1 cellular context compared by ENCODE assay signal in genomic region chr1:41242645-41243171, GRCh38.
TF ChIP-seq lines count a peak whose summit lies in the region.

No MANE protein-coding gene starts in this region.

TF ChIP-seq in GM12878, 131 proteins besides CTCF, POLR2A, EP300 and RAD21 (continued from another document):
- TF ChIP-seq TAF1 (IDR thresholded peaks at IDR 0.05; ENCODE audit: borderline replicate concordance, low read depth, low read length), result 0 out of 2 replicates have a peak, but pooled peaks have one; percentile 22
- TF ChIP-seq, protein P1, sequence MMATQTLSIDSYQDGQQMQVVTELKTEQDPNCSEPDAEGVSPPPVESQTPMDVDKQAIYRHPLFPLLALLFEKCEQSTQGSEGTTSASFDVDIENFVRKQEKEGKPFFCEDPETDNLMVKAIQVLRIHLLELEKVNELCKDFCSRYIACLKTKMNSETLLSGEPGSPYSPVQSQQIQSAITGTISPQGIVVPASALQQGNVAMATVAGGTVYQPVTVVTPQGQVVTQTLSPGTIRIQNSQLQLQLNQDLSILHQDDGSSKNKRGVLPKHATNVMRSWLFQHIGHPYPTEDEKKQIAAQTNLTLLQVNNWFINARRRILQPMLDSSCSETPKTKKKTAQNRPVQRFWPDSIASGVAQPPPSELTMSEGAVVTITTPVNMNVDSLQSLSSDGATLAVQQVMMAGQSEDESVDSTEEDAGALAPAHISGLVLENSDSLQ (IDR thresholded peaks at IDR 0.05), result 0 out of 2 replicates have a peak, but pooled peaks have one; percentile 9
- peak; percentile 62; the same call in 1 of the 2 replicates for TF ChIP-seq LARP7 (IDR thresholded peaks at IDR 0.05)
- no peak for TF ChIP-seq HDAC6 (IDR thresholded peaks at IDR 0.05; ENCODE audit: unreplicated experiment)
- TF ChIP-seq RUNX3 (IDR thresholded peaks at IDR 0.05; ENCODE audit: low read length), result peak; percentile 12; the same call in 1 of the 2 replicates
- TF ChIP-seq SIX5 (IDR thresholded peaks at IDR 0.05; ENCODE audit: low read depth, low read length, severe bottlenecking), result no peak
- no peak for TF ChIP-seq KAT2A (conservative IDR thresholded peaks at IDR 0.05; ENCODE audit: control insufficient read depth, low read depth, low read length)
- TF ChIP-seq, protein P2, sequence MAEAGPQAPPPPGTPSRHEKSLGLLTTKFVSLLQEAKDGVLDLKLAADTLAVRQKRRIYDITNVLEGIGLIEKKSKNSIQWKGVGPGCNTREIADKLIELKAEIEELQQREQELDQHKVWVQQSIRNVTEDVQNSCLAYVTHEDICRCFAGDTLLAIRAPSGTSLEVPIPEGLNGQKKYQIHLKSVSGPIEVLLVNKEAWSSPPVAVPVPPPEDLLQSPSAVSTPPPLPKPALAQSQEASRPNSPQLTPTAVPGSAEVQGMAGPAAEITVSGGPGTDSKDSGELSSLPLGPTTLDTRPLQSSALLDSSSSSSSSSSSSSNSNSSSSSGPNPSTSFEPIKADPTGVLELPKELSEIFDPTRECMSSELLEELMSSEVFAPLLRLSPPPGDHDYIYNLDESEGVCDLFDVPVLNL (IDR thresholded peaks at IDR 0.05; ENCODE audit: low read depth, low read length), result no peak
- no peak for TF ChIP-seq BMI1 (IDR thresholded peaks at IDR 0.05; ENCODE audit: borderline replicate concordance)
- peak; percentile 95 for TF ChIP-seq NFXL1 (IDR thresholded peaks at IDR 0.05; ENCODE audit: borderline replicate concordance)
- 0 out of 2 replicates have a peak, but pooled peaks have one; percentile 69 for TF ChIP-seq GATAD2B (conservative IDR thresholded peaks at IDR 0.05; ENCODE audit: low read depth)
- TF ChIP-seq, protein P3, sequence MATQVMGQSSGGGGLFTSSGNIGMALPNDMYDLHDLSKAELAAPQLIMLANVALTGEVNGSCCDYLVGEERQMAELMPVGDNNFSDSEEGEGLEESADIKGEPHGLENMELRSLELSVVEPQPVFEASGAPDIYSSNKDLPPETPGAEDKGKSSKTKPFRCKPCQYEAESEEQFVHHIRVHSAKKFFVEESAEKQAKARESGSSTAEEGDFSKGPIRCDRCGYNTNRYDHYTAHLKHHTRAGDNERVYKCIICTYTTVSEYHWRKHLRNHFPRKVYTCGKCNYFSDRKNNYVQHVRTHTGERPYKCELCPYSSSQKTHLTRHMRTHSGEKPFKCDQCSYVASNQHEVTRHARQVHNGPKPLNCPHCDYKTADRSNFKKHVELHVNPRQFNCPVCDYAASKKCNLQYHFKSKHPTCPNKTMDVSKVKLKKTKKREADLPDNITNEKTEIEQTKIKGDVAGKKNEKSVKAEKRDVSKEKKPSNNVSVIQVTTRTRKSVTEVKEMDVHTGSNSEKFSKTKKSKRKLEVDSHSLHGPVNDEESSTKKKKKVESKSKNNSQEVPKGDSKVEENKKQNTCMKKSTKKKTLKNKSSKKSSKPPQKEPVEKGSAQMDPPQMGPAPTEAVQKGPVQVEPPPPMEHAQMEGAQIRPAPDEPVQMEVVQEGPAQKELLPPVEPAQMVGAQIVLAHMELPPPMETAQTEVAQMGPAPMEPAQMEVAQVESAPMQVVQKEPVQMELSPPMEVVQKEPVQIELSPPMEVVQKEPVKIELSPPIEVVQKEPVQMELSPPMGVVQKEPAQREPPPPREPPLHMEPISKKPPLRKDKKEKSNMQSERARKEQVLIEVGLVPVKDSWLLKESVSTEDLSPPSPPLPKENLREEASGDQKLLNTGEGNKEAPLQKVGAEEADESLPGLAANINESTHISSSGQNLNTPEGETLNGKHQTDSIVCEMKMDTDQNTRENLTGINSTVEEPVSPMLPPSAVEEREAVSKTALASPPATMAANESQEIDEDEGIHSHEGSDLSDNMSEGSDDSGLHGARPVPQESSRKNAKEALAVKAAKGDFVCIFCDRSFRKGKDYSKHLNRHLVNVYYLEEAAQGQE (IDR thresholded peaks at IDR 0.05; ENCODE audit: low read depth, low read length), result no peak
- no peak for TF ChIP-seq RCOR1 (conservative IDR thresholded peaks at IDR 0.05; ENCODE audit: low read depth, low read length)
- no peak for TF ChIP-seq ZNF207 (IDR thresholded peaks at IDR 0.05; ENCODE audit: borderline replicate concordance)
- no peak for TF ChIP-seq NFYA (IDR thresholded peaks at IDR 0.05; ENCODE audit: borderline replicate concordance, low read depth, low read length)
- TF ChIP-seq ZNF217 (IDR thresholded peaks at IDR 0.05), result 0 out of 2 replicates have a peak, but pooled peaks have one; percentile 2
- no peak for TF ChIP-seq RBBP5 (conservative IDR thresholded peaks at IDR 0.05)
- TF ChIP-seq E2F8 (IDR thresholded peaks at IDR 0.05; ENCODE audit: low read depth, partially characterized antibody), result no peak
- no peak for TF ChIP-seq NR2C2 (IDR thresholded peaks at IDR 0.05; ENCODE audit: borderline replicate concordance, control insufficient read depth, insufficient read length, low read depth)
- TF ChIP-seq, protein P4, sequence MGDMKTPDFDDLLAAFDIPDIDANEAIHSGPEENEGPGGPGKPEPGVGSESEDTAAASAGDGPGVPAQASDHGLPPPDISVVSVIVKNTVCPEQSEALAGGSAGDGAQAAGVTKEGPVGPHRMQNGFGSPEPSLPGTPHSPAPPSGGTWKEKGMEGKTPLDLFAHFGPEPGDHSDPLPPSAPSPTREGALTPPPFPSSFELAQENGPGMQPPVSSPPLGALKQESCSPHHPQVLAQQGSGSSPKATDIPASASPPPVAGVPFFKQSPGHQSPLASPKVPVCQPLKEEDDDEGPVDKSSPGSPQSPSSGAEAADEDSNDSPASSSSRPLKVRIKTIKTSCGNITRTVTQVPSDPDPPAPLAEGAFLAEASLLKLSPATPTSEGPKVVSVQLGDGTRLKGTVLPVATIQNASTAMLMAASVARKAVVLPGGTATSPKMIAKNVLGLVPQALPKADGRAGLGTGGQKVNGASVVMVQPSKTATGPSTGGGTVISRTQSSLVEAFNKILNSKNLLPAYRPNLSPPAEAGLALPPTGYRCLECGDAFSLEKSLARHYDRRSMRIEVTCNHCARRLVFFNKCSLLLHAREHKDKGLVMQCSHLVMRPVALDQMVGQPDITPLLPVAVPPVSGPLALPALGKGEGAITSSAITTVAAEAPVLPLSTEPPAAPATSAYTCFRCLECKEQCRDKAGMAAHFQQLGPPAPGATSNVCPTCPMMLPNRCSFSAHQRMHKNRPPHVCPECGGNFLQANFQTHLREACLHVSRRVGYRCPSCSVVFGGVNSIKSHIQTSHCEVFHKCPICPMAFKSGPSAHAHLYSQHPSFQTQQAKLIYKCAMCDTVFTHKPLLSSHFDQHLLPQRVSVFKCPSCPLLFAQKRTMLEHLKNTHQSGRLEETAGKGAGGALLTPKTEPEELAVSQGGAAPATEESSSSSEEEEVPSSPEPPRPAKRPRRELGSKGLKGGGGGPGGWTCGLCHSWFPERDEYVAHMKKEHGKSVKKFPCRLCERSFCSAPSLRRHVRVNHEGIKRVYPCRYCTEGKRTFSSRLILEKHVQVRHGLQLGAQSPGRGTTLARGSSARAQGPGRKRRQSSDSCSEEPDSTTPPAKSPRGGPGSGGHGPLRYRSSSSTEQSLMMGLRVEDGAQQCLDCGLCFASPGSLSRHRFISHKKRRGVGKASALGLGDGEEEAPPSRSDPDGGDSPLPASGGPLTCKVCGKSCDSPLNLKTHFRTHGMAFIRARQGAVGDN (IDR thresholded peaks at IDR 0.05), result 0 out of 2 replicates have a peak, but pooled peaks have one; percentile 8
- TF ChIP-seq, protein P5, sequence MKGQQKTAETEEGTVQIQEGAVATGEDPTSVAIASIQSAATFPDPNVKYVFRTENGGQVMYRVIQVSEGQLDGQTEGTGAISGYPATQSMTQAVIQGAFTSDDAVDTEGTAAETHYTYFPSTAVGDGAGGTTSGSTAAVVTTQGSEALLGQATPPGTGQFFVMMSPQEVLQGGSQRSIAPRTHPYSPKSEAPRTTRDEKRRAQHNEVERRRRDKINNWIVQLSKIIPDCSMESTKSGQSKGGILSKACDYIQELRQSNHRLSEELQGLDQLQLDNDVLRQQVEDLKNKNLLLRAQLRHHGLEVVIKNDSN (IDR thresholded peaks at IDR 0.05; ENCODE audit: borderline replicate concordance, extremely low read length, insufficient read depth, low read depth, low read length), result no peak
- TF ChIP-seq, protein P6, sequence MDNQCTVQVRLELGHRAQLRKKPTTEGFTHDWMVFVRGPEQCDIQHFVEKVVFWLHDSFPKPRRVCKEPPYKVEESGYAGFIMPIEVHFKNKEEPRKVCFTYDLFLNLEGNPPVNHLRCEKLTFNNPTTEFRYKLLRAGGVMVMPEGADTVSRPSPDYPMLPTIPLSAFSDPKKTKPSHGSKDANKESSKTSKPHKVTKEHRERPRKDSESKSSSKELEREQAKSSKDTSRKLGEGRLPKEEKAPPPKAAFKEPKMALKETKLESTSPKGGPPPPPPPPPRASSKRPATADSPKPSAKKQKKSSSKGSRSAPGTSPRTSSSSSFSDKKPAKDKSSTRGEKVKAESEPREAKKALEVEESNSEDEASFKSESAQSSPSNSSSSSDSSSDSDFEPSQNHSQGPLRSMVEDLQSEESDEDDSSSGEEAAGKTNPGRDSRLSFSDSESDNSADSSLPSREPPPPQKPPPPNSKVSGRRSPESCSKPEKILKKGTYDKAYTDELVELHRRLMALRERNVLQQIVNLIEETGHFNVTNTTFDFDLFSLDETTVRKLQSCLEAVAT (IDR thresholded peaks at IDR 0.05), result no peak
- TF ChIP-seq IKZF2 (IDR thresholded peaks at IDR 0.05), result no peak
- no peak for TF ChIP-seq NR2F1 (conservative IDR thresholded peaks at IDR 0.05)
- 0 out of 2 replicates have a peak, but pooled peaks have one; percentile 45 for TF ChIP-seq NBN (IDR thresholded peaks at IDR 0.05)
- TF ChIP-seq POLR2AphosphoS5 (IDR thresholded peaks at IDR 0.05; ENCODE audit: low read length), result peak; percentile 56; the same call in 1 of the 2 replicates
- TF ChIP-seq BHLHE40 (IDR thresholded peaks at IDR 0.05; ENCODE audit: borderline replicate concordance in 1 of 2, low read depth in 2 of 2, low read length in 1 of 2), result no peak
- TF ChIP-seq PAX5 (IDR thresholded peaks at IDR 0.05; ENCODE audit: borderline replicate concordance, low read depth, low read length), result no peak
- no peak for TF ChIP-seq CBFB (IDR thresholded peaks at IDR 0.05; ENCODE audit: low read depth)
